Comparison of ENCODE assay signal across 13 cellular contexts in genomic region chr6:36312854-36313627, GRCh38. TPM values are rescaled to one million over a fixed set of nuclear protein-coding genes. Genes with fewer than 3 reads are reported as not detected.
DNase-seq lines count a peak whose midpoint lies in the region; ATAC-seq and TF ChIP-seq lines count a peak whose summit lies in the region.
"Had no signal": no experiment of that assay in that cellular context is flagged by ENCODE, and none has a peak within 500 bp of the region (broad histone marks: within the 10 kb centered on the region; RNA-seq: fewer than 3 reads in every experiment).

No MANE protein-coding gene starts in this region.

- TF ChIP-seq CTCF in GM12864 (IDR thresholded peaks at IDR 0.05; ENCODE audit: low read depth, low read length, missing control alignments) (no peak), Peyer's patch (IDR thresholded peaks at IDR 0.05) (no peak)

- H3K27ac Mint-ChIP-seq in stimulated activated naive CD8-positive, alpha-beta T cell treated with anti-CD3 and anti-CD28 coated beads, Interleukin-15, amount 100 ng/mL, for 72 hours = no peak overlapping the region
- no peak overlapping the region for H3K27ac Mint-ChIP-seq in activated T-cell treated with anti-CD3 and anti-CD28 coated beads, Interleukin-2, amount 50 U/mL, for 72 hours
- H3K27ac Mint-ChIP-seq: CD4-positive, alpha-beta T cell; T-helper 1 cell treated with Interleukin-12 subunit alpha and Interleukin-12 subunit beta and Interleukin-4 antibody, amounts not matched to agents 30 μg/mL and 1 μg/mL, for 36 hours had no signal

- no peak overlapping the region for H2BK5ac ChIP-seq in mesendoderm (ENCODE audit: low read length)

- H3K18ac ChIP-seq in mesendoderm (ENCODE audit: low read length) = no peak overlapping the region

- H3K4me3 Mint-ChIP-seq in stimulated activated naive CD8-positive, alpha-beta T cell treated with anti-CD3 and anti-CD28 coated beads, Interleukin-15, amount 100 ng/mL, for 72 hours = no peak overlapping the region
- no peak overlapping the region for H3K4me3 Mint-ChIP-seq in activated T-cell treated with anti-CD3 and anti-CD28 coated beads, Interleukin-2, amount 50 U/mL, for 72 hours
- H3K4me3 Mint-ChIP-seq: CD4-positive, alpha-beta T cell; T-helper 1 cell treated with Interleukin-12 subunit alpha and Interleukin-12 subunit beta and Interleukin-4 antibody, amounts not matched to agents 30 μg/mL and 1 μg/mL, for 36 hours had no signal

- TF ChIP-seq POLR2A in Peyer's patch (IDR thresholded peaks at IDR 0.05) = no peak

- no peak overlapping the region for H2BK120ac ChIP-seq in mesendoderm (ENCODE audit: low read depth, low read length)

- H3K23ac ChIP-seq in mesendoderm (ENCODE audit: low read length) = no peak overlapping the region

- WGBS in mesendoderm (ENCODE audit: extremely low coverage, insufficient coverage, low lambda C conversion rate) = no CpG with 5 or more reads among the region's 8 CpGs

- no peak overlapping the region for H3K4ac ChIP-seq in mesendoderm (ENCODE audit: low read depth, low read length)

- H3K79me1 ChIP-seq in mesendoderm (ENCODE audit: low read length) = no peaks in the 10 kb centered on the region

- H3K9ac ChIP-seq in mesendoderm (ENCODE audit: low read length) = no peak overlapping the region

- H3K27me3 ChIP-seq in Peyer's patch = no peaks in the 10 kb centered on the region
- no peaks in the 10 kb centered on the region for H3K27me3 ChIP-seq in mesendoderm (ENCODE audit: insufficient read depth, low read length, poor library complexity)
- H3K27me3 ChIP-seq: thyroid gland had no signal

- H3K36me3 ChIP-seq in Peyer's patch = peaks cover 0 to 8% (median 0%) of the 10 kb centered on the region in 3 donors
- H3K36me3 ChIP-seq in mesendoderm (ENCODE audit: control insufficient read depth, insufficient read depth, low read length) = no peaks in the 10 kb centered on the region
- H3K36me3 ChIP-seq: lower lobe of right lung, thyroid gland had no signal

- no peak overlapping the region for H3K27ac ChIP-seq in Peyer's patch
- H3K27ac ChIP-seq in mesendoderm (ENCODE audit: low read depth, low read length) = peak overlapping the region; percentile 5
- H3K27ac ChIP-seq: lower lobe of right lung, thyroid gland had no signal

- H3K27me3 Mint-ChIP-seq in stimulated activated naive CD8-positive, alpha-beta T cell treated with anti-CD3 and anti-CD28 coated beads, Interleukin-15, amount 100 ng/mL, for 72 hours = peaks cover 8% of the 10 kb centered on the region
- H3K27me3 Mint-ChIP-seq in activated T-cell treated with anti-CD3 and anti-CD28 coated beads, Interleukin-2, amount 50 U/mL, for 72 hours (ENCODE audit: low read depth) = peaks cover 19% of the 10 kb centered on the region
- H3K27me3 Mint-ChIP-seq: CD4-positive, alpha-beta T cell had no signal

- H3K36me3 Mint-ChIP-seq in activated T-cell treated with anti-CD3 and anti-CD28 coated beads, Interleukin-2, amount 50 U/mL, for 72 hours (ENCODE audit: insufficient read depth in 2 of 2) = no peaks in the 10 kb centered on the region

- no peak overlapping the region for H4K5ac ChIP-seq in mesendoderm (ENCODE audit: low read length)

- no peak overlapping the region for H4K8ac ChIP-seq in mesendoderm (ENCODE audit: low read depth, low read length)

- H2BK15ac ChIP-seq in mesendoderm (replicated peaks; ENCODE audit: low read depth) = no peak overlapping the region

- H3K4me1 ChIP-seq in Peyer's patch = peaks cover 0 to 4% (median 0%) of the 10 kb centered on the region in 4 donors
- no peaks in the 10 kb centered on the region for H3K4me1 ChIP-seq in mesendoderm (ENCODE audit: control insufficient read depth, low read depth, low read length)
- H3K4me1 ChIP-seq: lower lobe of right lung, thyroid gland had no signal

- no peak overlapping the region for H3K4me2 ChIP-seq in mesendoderm (ENCODE audit: low read length)

- H3K4me1 Mint-ChIP-seq in stimulated activated naive CD8-positive, alpha-beta T cell treated with anti-CD3 and anti-CD28 coated beads, Interleukin-15, amount 100 ng/mL, for 72 hours = peaks cover 5% of the 10 kb centered on the region
- no peaks in the 10 kb centered on the region for H3K4me1 Mint-ChIP-seq in activated T-cell treated with anti-CD3 and anti-CD28 coated beads, Interleukin-2, amount 50 U/mL, for 72 hours (ENCODE audit: low read depth)

- ATAC-seq in HG03354 (IDR thresholded peaks at IDR 0.05; ENCODE audit: poor library complexity, severe bottlenecking, unreplicated experiment) = peak; percentile 52
- no peak for ATAC-seq in stimulated activated naive CD8-positive, alpha-beta T cell treated with anti-CD3 and anti-CD28 coated beads, Interleukin-15, amount 100 ng/mL, for 72 hours
- no peak for ATAC-seq in GM21515 (IDR thresholded peaks at IDR 0.05; ENCODE audit: unreplicated experiment)
- ATAC-seq in HG02870 (IDR thresholded peaks at IDR 0.05; ENCODE audit: unreplicated experiment) = no peak
- ATAC-seq in activated T-cell treated with anti-CD3 and anti-CD28 coated beads, Interleukin-2, amount 50 U/mL, for 72 hours (replicated peaks in 1 of 2) = no peak

- peak; percentile 21 for DNase-seq in GM12864 (ENCODE audit: low read depth)
- peak; percentile 23 to 53 (median 31) for DNase-seq in Peyer's patch
- no peak for DNase-seq in mesendoderm
- no peak for DNase-seq in stimulated activated naive CD8-positive, alpha-beta T cell treated with anti-CD3 and anti-CD28 coated beads, Interleukin-15, amount 100 ng/mL, for 72 hours
- DNase-seq in activated T-cell treated with anti-CD3 and anti-CD28 coated beads, Interleukin-2, amount 50 U/mL, for 72 hours = no peak
- DNase-seq: CD4-positive, alpha-beta T cell; lower lobe of right lung; NCI-H226 had no signal

- H3K9me3 ChIP-seq in Peyer's patch = no peaks in the 10 kb centered on the region
- H3K9me3 ChIP-seq: lower lobe of right lung, thyroid gland had no signal

- H3K56ac ChIP-seq in mesendoderm (ENCODE audit: low read length) = peak overlapping the region; percentile 1

- H2AK5ac ChIP-seq in mesendoderm (ENCODE audit: low read length) = no peak overlapping the region

- no peaks in the 10 kb centered on the region for H3K79me2 ChIP-seq in mesendoderm (ENCODE audit: control insufficient read depth, insufficient read depth, low read length)

- no peaks in the 10 kb centered on the region for H3K9me3 Mint-ChIP-seq in stimulated activated naive CD8-positive, alpha-beta T cell treated with anti-CD3 and anti-CD28 coated beads, Interleukin-15, amount 100 ng/mL, for 72 hours
- no peaks in the 10 kb centered on the region for H3K9me3 Mint-ChIP-seq in activated T-cell treated with anti-CD3 and anti-CD28 coated beads, Interleukin-2, amount 50 U/mL, for 72 hours
- H3K9me3 Mint-ChIP-seq: CD4-positive, alpha-beta T cell; T-helper 1 cell treated with Interleukin-12 subunit alpha and Interleukin-12 subunit beta and Interleukin-4 antibody, amounts not matched to agents 30 μg/mL and 1 μg/mL, for 36 hours had no signal

- H3K4me3 ChIP-seq in GM12864 (ENCODE audit: low read depth, low read length) = no peak overlapping the region
- H3K4me3 ChIP-seq in Peyer's patch = no peak overlapping the region
- no peak overlapping the region for H3K4me3 ChIP-seq in mesendoderm (ENCODE audit: low read length)
- H3K4me3 ChIP-seq: lower lobe of right lung, thyroid gland had no signal

RNA-seq across cellular contexts. Expression of gene BNIP5, which starts 23.6 kb away (rescaled TPM):
- 10 to 100 TPM in 3 of 4 donors, 1 to 10 TPM in 1; 9.1 to 35.4 (median 25.3) TPM for total RNA-seq in Peyer's patch
- 0.04 TPM for polyA plus RNA-seq in mesendoderm (2013, experiment 1 of 2)
- polyA plus RNA-seq in mesendoderm (2013, experiment 2 of 2) = 0.03 TPM
- not detected for total RNA-seq in activated T-cell treated with anti-CD3 and anti-CD28 coated beads, Interleukin-2, amount 50 U/mL, for 72 hours
- total RNA-seq: CD4-positive, alpha-beta T cell; lower lobe of right lung; thyroid gland had no signal

RNA-seq across cellular contexts. Expression of gene PNPLA1, which starts 43.2 kb away (rescaled TPM):
- total RNA-seq in Peyer's patch = 1 to 10 TPM in 3 of 4 donors, not detected in 1; 1.3 to 4.0 (median 3.0) TPM
- polyA plus RNA-seq in mesendoderm (2013, experiment 1 of 2) = 0.04 TPM
- 0.04 TPM for polyA plus RNA-seq in mesendoderm (2013, experiment 2 of 2)
- total RNA-seq in activated T-cell treated with anti-CD3 and anti-CD28 coated beads, Interleukin-2, amount 50 U/mL, for 72 hours = not detected

Comparison
In these comparisons a context has a peak if more than half of its experiments do, and no peak if none do; other contexts are left out.
1. DNase-seq: peak in GM12864 (single experiment) and Peyer's patch (3 of 3); none in mesendoderm (single experiment), stimulated activated naive CD8-positive, alpha-beta T cell treated with anti-CD3 and anti-CD28 coated beads, Interleukin-15, amount 100 ng/mL, for 72 hours (0 of 2) and activated T-cell treated with anti-CD3 and anti-CD28 coated beads, Interleukin-2, amount 50 U/mL, for 72 hours (0 of 2).
2. RNA of gene BNIP5, which starts 23.6 kb away (total RNA-seq): 9.1 to 35.4 TPM in Peyer's patch; not detected in activated T-cell treated with anti-CD3 and anti-CD28 coated beads, Interleukin-2, amount 50 U/mL, for 72 hours; every median in the first group is over 10 times any median in the second.